Comparison of ENCODE assay signal across 8 cellular contexts in the genomic region with DNA sequence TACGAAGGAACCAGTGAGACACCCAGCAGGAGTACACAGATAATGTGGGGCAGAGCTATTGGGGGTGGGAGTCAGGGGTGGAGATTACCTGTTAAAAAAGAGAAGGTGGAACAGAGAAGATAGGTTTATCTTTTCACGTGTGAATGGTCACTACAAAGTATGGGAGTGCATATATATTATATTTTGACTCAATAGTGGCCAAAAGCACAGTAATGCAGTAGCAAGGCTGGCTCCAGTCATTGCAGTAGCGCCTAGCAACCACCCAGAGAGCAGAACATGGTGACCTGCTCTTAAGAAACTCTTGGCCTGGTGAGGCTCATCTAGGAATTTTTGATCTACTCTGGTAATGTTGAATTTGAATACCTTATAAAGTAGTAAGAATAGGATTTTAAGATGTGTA. TPM values are rescaled to one million over a fixed set of nuclear protein-coding genes. Genes with fewer than 3 reads are reported as not detected.
DNase-seq lines count a peak whose midpoint lies in the region; ATAC-seq and TF ChIP-seq lines count a peak whose summit lies in the region.

No MANE protein-coding gene starts in this region.

- H3K27me3 ChIP-seq in brain microvascular endothelial cell (replicated peaks): no peaks in the 10 kb centered on the region
- H3K27me3 ChIP-seq in mucosa of rectum (ENCODE audit: control insufficient read depth in 2 of 2, insufficient read depth in 2 of 2, low read length in 2 of 2): peaks cover 9 to 10% of the 10 kb centered on the region in 2 donors

- H3K4me3 ChIP-seq in LNCaP clone FGC (ENCODE audit: low read depth, low read length) (peak overlapping the region; percentile 83), brain microvascular endothelial cell (ENCODE audit: low read depth, low read length) (peak overlapping the region; percentile 76), mucosa of rectum (ENCODE audit: low read length in 2 of 2) (peak overlapping the region; percentile 87 to 92)

- peaks cover 2 to 8% of the 10 kb centered on the region in 2 donors for H3K4me1 ChIP-seq in mucosa of rectum (ENCODE audit: control insufficient read depth in 2 of 2, insufficient read depth in 2 of 2, low read length in 2 of 2)

- TF ChIP-seq POLR2A in GM18505 (IDR thresholded peaks at IDR 0.05; ENCODE audit: borderline replicate concordance, extremely low read depth, insufficient read depth, insufficient read length): no peak

- H3K36me3 ChIP-seq in brain microvascular endothelial cell (replicated peaks) (no peaks in the 10 kb centered on the region), mucosa of rectum (ENCODE audit: control insufficient read depth in 2 of 2, insufficient read depth in 2 of 2, low read length in 2 of 2) (peaks cover 0 to 3% of the 10 kb centered on the region in 2 donors)

- in situ Hi-C loops in Caki2 (cut with HindIII; ENCODE audit: low pct_unique_long_range_greater_than_20kb, low sequenced_read_pairs) (no loop called here), brain microvascular endothelial cell (cut with HindIII; ENCODE audit: low pct_ligation_motif_present, low sequenced_read_pairs) (no loop called here)

- TF ChIP-seq CTCF in LNCaP clone FGC (IDR thresholded peaks at IDR 0.05; ENCODE audit: control insufficient read depth, extremely low read depth, insufficient read depth): no peak
- no peak for TF ChIP-seq CTCF in brain microvascular endothelial cell (IDR thresholded peaks at IDR 0.05; ENCODE audit: low read depth, low read length, missing control alignments)

- H3K9me3 ChIP-seq in mucosa of rectum (ENCODE audit: control insufficient read depth in 2 of 2, low read length in 2 of 2): peaks cover 0 to 6% of the 10 kb centered on the region in 2 donors

- no peak for ATAC-seq in GM19351 (IDR thresholded peaks at IDR 0.05; ENCODE audit: unreplicated experiment)
- ATAC-seq in GM18505 (IDR thresholded peaks at IDR 0.05; ENCODE audit: unreplicated experiment): no peak

- H3K9ac ChIP-seq in mucosa of rectum (ENCODE audit: low read depth in 1 of 2, low read length in 2 of 2): no peak overlapping the region

- DNase-seq in Caki2 (ENCODE audit: low read depth) (peak; percentile 14), LNCaP clone FGC (ENCODE audit: low read depth) (no peak), brain microvascular endothelial cell (peak; percentile 16), amygdala (lab: John Stamatoyannopoulos, UW) (no peak)
- DNase-seq in stimulated activated CD4-positive, alpha-beta T cell treated with anti-CD3 and anti-CD28 coated beads, Interleukin-2, amount 100 ng/mL, for 24 hours: no peak

- no peak overlapping the region for H3K27ac ChIP-seq in brain microvascular endothelial cell
- no peak overlapping the region for H3K27ac ChIP-seq in mucosa of rectum (ENCODE audit: low read depth in 2 of 2, low read length in 2 of 2)

RNA-seq across cellular contexts. Expression of a gene that starts 1.0 kb away (rescaled TPM):
- 21.7 and 44.7 TPM in 2 replicates for total RNA-seq in Caki2 (2014; rRNA removed; shearing (Covaris generic); ENCODE audit: low replicate concordance)

RNA-seq across cellular contexts. Expression of a gene that starts 29.9 kb away (rescaled TPM):
- 28.9 and 52.2 TPM in 2 replicates for total RNA-seq in Caki2 (2014; rRNA removed; shearing (Covaris generic); ENCODE audit: low replicate concordance)

RNA-seq across cellular contexts. Expression of a gene that starts 33.0 kb away (rescaled TPM):
- not detected in 2 replicates for total RNA-seq in Caki2 (2014; rRNA removed; shearing (Covaris generic); ENCODE audit: low replicate concordance)

Comparison
In these comparisons a context has a peak if more than half of its experiments do, and no peak if none do; other contexts are left out.
1. DNase-seq: peak in Caki2 (single experiment) and brain microvascular endothelial cell (single experiment); none in LNCaP clone FGC (single experiment), amygdala (0 of 56) and stimulated activated CD4-positive, alpha-beta T cell treated with anti-CD3 and anti-CD28 coated beads, Interleukin-2, amount 100 ng/mL, for 24 hours (0 of 2).
2. Peak in every context shown above with its lines, with median percentiles within 50 percentile points of each other: H3K4me3 ChIP-seq.